9 cellular contexts compared by ENCODE assay signal in genomic region chr11:1453611-1454386, GRCh38. TPM values are rescaled to one million over a fixed set of nuclear protein-coding genes. Genes with fewer than 3 reads are reported as not detected.
DNase-seq lines count a peak whose midpoint lies in the region; ATAC-seq and TF ChIP-seq lines count a peak whose summit lies in the region.
"Had no signal": no experiment of that assay in that cellular context is flagged by ENCODE, and none has a peak within 500 bp of the region (broad histone marks: within the 10 kb centered on the region; RNA-seq: fewer than 3 reads in every experiment).

No MANE protein-coding gene starts in this region.

- TF ChIP-seq POLR2A in upper lobe of left lung (IDR thresholded peaks at IDR 0.05) = no peak

- CTCF ChIA-PET in PC-9 (lab: Charles Lee) = no interaction called here

- no peak overlapping the region for H3K27ac Mint-ChIP-seq in type B pancreatic cell

- no peaks in the 10 kb centered on the region for H3K36me3 Mint-ChIP-seq in type B pancreatic cell

- ATAC-seq in upper lobe of left lung (ENCODE audit: low FRiP score in 2 of 2) = no peak
- no peak for ATAC-seq in GM19397 (IDR thresholded peaks at IDR 0.05; ENCODE audit: unreplicated experiment)
- ATAC-seq: body of pancreas had no signal

- no peaks in the 10 kb centered on the region for H3K27me3 Mint-ChIP-seq in type B pancreatic cell

- H3F3A ChIP-seq in PC-9 (ENCODE audit: insufficient read depth, low read depth) = no peaks in the 10 kb centered on the region

- H3K4me3 Mint-ChIP-seq in type B pancreatic cell = no peak overlapping the region

- H3K79me2 ChIP-seq in PC-9 (ENCODE audit: low read depth) = no peaks in the 10 kb centered on the region

- peak; percentile 49 for DNase-seq in stimulated activated CD4-positive, alpha-beta T cell treated with anti-CD3 and anti-CD28 coated beads, Interleukin-15, amount 100 ng/mL, for 24 hours
- no peak for DNase-seq in stimulated activated CD4-positive, alpha-beta T cell treated with anti-CD3 and anti-CD28 coated beads, Interleukin-4, amount 100 ng/mL, for 4 hours
- peak in 1 of 2 experiments; percentile 72 for DNase-seq in PC-9
- DNase-seq in left ventricle myocardium inferior = no peak
- DNase-seq in upper lobe of left lung = peak; percentile 69 to 75
- no peak for DNase-seq in amniotic stem cell (lab: John Stamatoyannopoulos, UW)
- no peak for DNase-seq in type B pancreatic cell (ENCODE audit: extremely low spot score, unreplicated experiment)

- no peaks in the 10 kb centered on the region for H3K4me1 ChIP-seq in PC-9 (replicated peaks; ENCODE audit: insufficient read depth)
- peaks cover 21% of the 10 kb centered on the region for H3K4me1 ChIP-seq in left ventricle myocardium inferior
- H3K4me1 ChIP-seq in upper lobe of left lung = peaks cover 7 to 16% (median 9%) of the 10 kb centered on the region in 4 donors

- H3K27me3 ChIP-seq in PC-9 (ENCODE audit: insufficient read depth, low read depth) (no peaks in the 10 kb centered on the region), left ventricle myocardium inferior (ENCODE audit: low read depth) (peaks cover 32% of the 10 kb centered on the region), upper lobe of left lung (peaks cover 0 to under 1% (median 0%) of the 10 kb centered on the region in 4 donors)
- H3K27me3 ChIP-seq: body of pancreas had no signal

- TF ChIP-seq CTCF in PC-9 (conservative IDR thresholded peaks at IDR 0.05) = peak; percentile 42; the same call in 1 of the 2 replicates
- peak; percentile 55 for TF ChIP-seq CTCF in left ventricle myocardium inferior (IDR thresholded peaks at IDR 0.05; ENCODE audit: borderline replicate concordance)
- peak; percentile 28 to 67 (median 45) for TF ChIP-seq CTCF in upper lobe of left lung (IDR thresholded peaks at IDR 0.05)
- no peak for TF ChIP-seq CTCF in type B pancreatic cell (conservative IDR thresholded peaks at IDR 0.05)

- no peak for TF ChIP-seq EP300 in upper lobe of left lung (IDR thresholded peaks at IDR 0.05)

- H3K27ac ChIP-seq in PC-9 (no peak overlapping the region), left ventricle myocardium inferior (replicated peaks) (no peak overlapping the region), upper lobe of left lung (no peak overlapping the region)

- H3K4me1 Mint-ChIP-seq in type B pancreatic cell (ENCODE audit: unreplicated experiment) = no peaks in the 10 kb centered on the region

- no peak overlapping the region for H3K4me2 ChIP-seq in PC-9

- no peaks in the 10 kb centered on the region for H3K9me2 ChIP-seq in PC-9 (ENCODE audit: insufficient read depth)

- BruUV-seq in PC-9 (replicated peaks; lab: Mats Ljungman, UMichigan) = no TSS peak

- H3K4me3 ChIP-seq in PC-9 (no peak overlapping the region), left ventricle myocardium inferior (no peak overlapping the region), upper lobe of left lung (no peak overlapping the region)
- H3K4me3 ChIP-seq: body of pancreas had no signal

- POLR2A ChIA-PET in PC-9 (lab: Charles Lee; ENCODE audit: unreplicated experiment) = no interaction called here

- intact Hi-C loops in PC-9 (cut with micrococcal nuclease; ENCODE audit: unreplicated experiment) (no loop called here), left ventricle myocardium inferior (cut with micrococcal nuclease) (no loop called here)

- 52 to 53% methylated on average over 16 to 19 of the region's 27 CpGs for WGBS in upper lobe of left lung, 2 donors

- no peaks in the 10 kb centered on the region for H3K36me3 ChIP-seq in PC-9 (ENCODE audit: low read depth)
- no peaks in the 10 kb centered on the region for H3K36me3 ChIP-seq in left ventricle myocardium inferior
- H3K36me3 ChIP-seq in upper lobe of left lung = no peaks in the 10 kb centered on the region

- no peaks in the 10 kb centered on the region for H3K9me3 Mint-ChIP-seq in type B pancreatic cell

- no peak overlapping the region for H2AFZ ChIP-seq in PC-9

- no peaks in the 10 kb centered on the region for H4K20me1 ChIP-seq in PC-9 (ENCODE audit: insufficient read depth)

- no peaks in the 10 kb centered on the region for H3K9me3 ChIP-seq in PC-9 (ENCODE audit: insufficient read depth, low read depth)
- H3K9me3 ChIP-seq in left ventricle myocardium inferior (replicated peaks) = no peaks in the 10 kb centered on the region
- no peaks in the 10 kb centered on the region for H3K9me3 ChIP-seq in upper lobe of left lung
- H3K9me3 ChIP-seq: body of pancreas had no signal

RNA-seq across cellular contexts. Expression of gene MOB2, which starts 32.8 kb away (rescaled TPM):
- total RNA-seq in PC-9 (2021) (19.1 and 21.8 TPM in 2 replicates), left ventricle myocardium inferior (49.5 TPM), upper lobe of left lung (10 to 100 TPM; 34.7 to 72.3 (median 49.5) TPM), type B pancreatic cell (ENCODE audit: low replicate concordance) (39.6 and 46.8 TPM in 2 replicates)

Comparison
In these comparisons a context has a peak if more than half of its experiments do, and no peak if none do; other contexts are left out.
1. DNase-seq: peak in stimulated activated CD4-positive, alpha-beta T cell treated with anti-CD3 and anti-CD28 coated beads, Interleukin-15, amount 100 ng/mL, for 24 hours (single experiment) and upper lobe of left lung (2 of 2); none in stimulated activated CD4-positive, alpha-beta T cell treated with anti-CD3 and anti-CD28 coated beads, Interleukin-4, amount 100 ng/mL, for 4 hours (0 of 2), left ventricle myocardium inferior (single experiment), amniotic stem cell (single experiment) and type B pancreatic cell (single experiment).